In the genomic region with DNA sequence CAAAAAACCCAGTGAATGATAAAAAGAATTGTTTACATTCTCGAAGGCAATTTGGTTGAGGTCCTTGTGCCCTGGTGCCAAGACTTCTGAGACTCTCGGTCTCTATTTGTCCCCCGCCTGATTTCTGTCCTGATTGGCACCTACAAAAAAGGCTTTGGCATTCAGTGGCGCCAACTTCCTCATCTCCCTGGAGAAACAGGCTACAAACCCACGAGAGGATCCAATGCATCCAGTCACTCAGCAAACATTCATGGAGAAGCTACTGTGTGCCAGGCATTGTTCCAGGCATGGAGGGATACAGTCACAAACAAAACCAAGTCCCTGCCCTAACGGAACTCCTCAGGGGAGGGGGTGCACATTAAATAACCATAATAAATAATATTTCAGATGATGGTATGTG, we compare ENCODE assay signal across 19 cellular contexts.
"Had no signal": no experiment of that assay in that cellular context is flagged by ENCODE, and none has a peak within 500 bp of the region (broad histone marks: within the 10 kb centered on the region; RNA-seq: fewer than 3 reads in every experiment).

No MANE protein-coding gene starts in this region.

- H2AFZ ChIP-seq: hepatocyte had no signal

- DNase-seq: effector memory CD8-positive, alpha-beta T cell; esophagus squamous epithelium; foreskin melanocyte; head of caudate nucleus; kidney; left cardiac atrium; left ventricle myocardium inferior; lower lobe of right lung; midbrain; naive B cell; nephron progenitor cell; psoas muscle; retina; right lobe of liver; stimulated activated CD4-positive, alpha-beta T cell treated with anti-CD3 and anti-CD28 coated beads, Interleukin-4, amount 100 ng/mL, for 24 hours had no signal

- H3K79me2 ChIP-seq: hepatocyte had no signal

- H3K27me3 ChIP-seq: hepatocyte, right lobe of liver, tibial nerve had no signal

- FAIRE-seq: colon, kidney had no signal

- H3K36me3 ChIP-seq: esophagus squamous epithelium, left ventricle myocardium inferior, lower lobe of right lung, right lobe of liver, tibial nerve had no signal

- H3K4me3 ChIP-seq: esophagus squamous epithelium, hepatocyte, left ventricle myocardium inferior, lower lobe of right lung, psoas muscle, right lobe of liver, tibial nerve had no signal

- H3K9me3 ChIP-seq: esophagus squamous epithelium, left ventricle myocardium inferior, lower lobe of right lung, psoas muscle, right lobe of liver, tibial nerve had no signal

- H3K27ac ChIP-seq: epithelial cell of prostate, esophagus squamous epithelium, hepatocyte, left ventricle myocardium inferior, lower lobe of right lung, psoas muscle, right lobe of liver, tibial nerve had no signal

- H3K4me2 ChIP-seq: hepatocyte had no signal
